Comparison of ENCODE assay signal across 8 cellular contexts in the genomic region with DNA sequence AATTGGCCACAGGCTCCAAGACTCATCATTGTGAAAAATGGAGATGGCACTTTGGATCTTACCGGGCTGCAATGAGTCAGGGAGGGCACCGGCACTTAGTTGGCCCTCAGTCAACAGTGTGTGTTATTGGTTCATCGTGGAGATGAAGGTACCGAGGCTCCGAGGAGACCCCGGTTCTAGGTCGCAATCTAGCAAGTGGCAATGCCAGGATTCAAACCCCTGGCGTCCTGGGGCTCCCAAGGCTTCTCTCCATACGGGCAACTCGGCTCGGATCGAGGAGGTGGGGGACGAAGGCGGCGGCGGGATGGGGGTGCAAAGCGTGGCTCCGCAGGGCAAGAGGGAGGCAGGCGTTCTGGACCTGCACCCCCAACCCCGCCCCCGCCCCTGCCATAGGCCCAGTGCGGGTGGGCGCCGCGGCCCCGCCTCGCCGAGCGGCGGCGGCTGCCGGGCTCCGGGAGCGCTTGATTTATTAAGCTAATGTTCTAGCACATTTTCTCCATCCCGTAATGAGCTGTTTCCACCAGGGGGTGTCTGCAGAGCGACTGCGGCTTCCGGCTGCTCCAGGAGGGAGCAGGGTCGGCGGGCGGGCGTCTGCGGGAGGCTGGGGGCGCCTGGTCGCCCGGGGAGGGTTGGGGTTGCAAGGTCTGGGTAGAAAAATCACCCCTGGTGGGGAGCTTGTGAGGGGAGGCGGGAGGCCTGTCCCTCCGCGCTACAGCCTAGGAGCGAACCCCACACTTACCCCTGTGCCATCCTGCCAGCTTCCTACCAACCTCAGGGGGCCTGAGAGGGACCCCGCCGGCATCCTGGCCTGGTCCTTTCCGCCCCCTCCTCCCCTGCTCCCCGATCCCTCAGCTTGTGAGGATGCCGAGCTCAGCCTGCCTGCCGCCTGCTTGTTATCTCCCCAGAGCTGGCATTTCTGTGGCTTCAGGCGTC. TPM values are rescaled to one million over a fixed set of nuclear protein-coding genes. Genes with fewer than 3 reads are reported as not detected.
A peak's percentile ranks its signal among the peaks of the same experiment; 100 is the strongest.
DNase-seq lines count a peak whose midpoint lies in the region; ATAC-seq and TF ChIP-seq lines count a peak whose summit lies in the region.

No MANE protein-coding gene starts in this region.

- no peak overlapping the region for H3K27ac Mint-ChIP-seq in activated naive CD8-positive, alpha-beta T cell treated with anti-CD3 and anti-CD28 coated beads, Interleukin-2, amount 10 ng/mL, durations not matched to agents 7 days and 5 days

- H3K36me3 ChIP-seq in right atrium auricular region = no peaks in the 10 kb centered on the region

- DNase-seq in NCI-H1436 (lab: John Stamatoyannopoulos, UW) (peak; percentile 32), NCI-H1436 treated with DMSO at 0.1 percent for 48 hours (lab: John Stamatoyannopoulos, UW) (no peak), NCI-H1930 (lab: John Stamatoyannopoulos, UW) (peak; percentile 33 to 35), right atrium auricular region (ENCODE audit: low spot score) (no peak), retina (peak; percentile 72)
- DNase-seq in activated naive CD8-positive, alpha-beta T cell treated with anti-CD3 and anti-CD28 coated beads, Interleukin-2, amount 10 ng/mL, durations not matched to agents 7 days and 5 days = peak; percentile 64

- no peak overlapping the region for H3K27ac ChIP-seq in right atrium auricular region

- H3K27me3 Mint-ChIP-seq in activated naive CD8-positive, alpha-beta T cell treated with anti-CD3 and anti-CD28 coated beads, Interleukin-2, amount 10 ng/mL, durations not matched to agents 7 days and 5 days = peaks cover 53% of the 10 kb centered on the region

- peaks cover 13% of the 10 kb centered on the region for H3K4me1 Mint-ChIP-seq in activated naive CD8-positive, alpha-beta T cell treated with anti-CD3 and anti-CD28 coated beads, Interleukin-2, amount 10 ng/mL, durations not matched to agents 7 days and 5 days

- H3K9me3 ChIP-seq in right atrium auricular region = no peaks in the 10 kb centered on the region

- peak overlapping the region; percentile 76 for H3K4me3 Mint-ChIP-seq in activated naive CD8-positive, alpha-beta T cell treated with anti-CD3 and anti-CD28 coated beads, Interleukin-2, amount 10 ng/mL, durations not matched to agents 7 days and 5 days

- no peaks in the 10 kb centered on the region for H3K36me3 Mint-ChIP-seq in activated naive CD8-positive, alpha-beta T cell treated with anti-CD3 and anti-CD28 coated beads, Interleukin-2, amount 10 ng/mL, durations not matched to agents 7 days and 5 days

- peak in 1 of 2 donors; percentile 62 for TF ChIP-seq CTCF in right atrium auricular region (IDR thresholded peaks at IDR 0.05)

- no peaks in the 10 kb centered on the region for H3K27me3 ChIP-seq in right atrium auricular region

- POLR2A ChIA-PET in activated naive CD8-positive, alpha-beta T cell treated with anti-CD3 and anti-CD28 coated beads, Interleukin-2, amount 10 ng/mL, durations not matched to agents 7 days and 5 days (lab: Charles Lee) = interaction anchor here (0.6 kb wide), 1 partner anchor 260 kb away, joined by 3 read pairs; no protein-coding TSS in a partner anchor

- no peaks in the 10 kb centered on the region for H3K9me3 Mint-ChIP-seq in activated naive CD8-positive, alpha-beta T cell treated with anti-CD3 and anti-CD28 coated beads, Interleukin-2, amount 10 ng/mL, durations not matched to agents 7 days and 5 days

- ATAC-seq in activated naive CD8-positive, alpha-beta T cell treated with anti-CD3 and anti-CD28 coated beads, Interleukin-2, amount 10 ng/mL, durations not matched to agents 7 days and 5 days (ENCODE audit: low read depth) = peak; percentile 85
- ATAC-seq in GM18861 (IDR thresholded peaks at IDR 0.05; ENCODE audit: unreplicated experiment) (no peak), GM21737 (IDR thresholded peaks at IDR 0.05; ENCODE audit: unreplicated experiment) (no peak)

- peak overlapping the region; percentile 31 to 48 for H3K4me3 ChIP-seq in right atrium auricular region

- H3K4me1 ChIP-seq in right atrium auricular region = peaks cover 0 to 13% of the 10 kb centered on the region in 2 donors

RNA-seq across cellular contexts. Expression of a gene that starts 48.7 kb away (rescaled TPM):
- total RNA-seq in activated naive CD8-positive, alpha-beta T cell treated with anti-CD3 and anti-CD28 coated beads, Interleukin-2, amount 10 ng/mL, durations not matched to agents 7 days and 5 days = 1 to 10 TPM; 1.0 to 1.2 TPM
- 10 to 100 TPM in 1 of 2 donors, 1 to 10 TPM in 1; 9.1 to 27.0 TPM for total RNA-seq in right atrium auricular region

Comparison
In these comparisons a context has a peak if more than half of its experiments do, and no peak if none do; other contexts are left out.
1. DNase-seq: peak in NCI-H1436 (single experiment), NCI-H1930 (2 of 2), activated naive CD8-positive, alpha-beta T cell treated with anti-CD3 and anti-CD28 coated beads, Interleukin-2, amount 10 ng/mL, durations not matched to agents 7 days and 5 days (single experiment) and retina (single experiment); none in NCI-H1436 treated with DMSO at 0.1 percent for 48 hours (single experiment) and right atrium auricular region (single experiment).
2. RNA of a gene that starts 48.7 kb away (total RNA-seq): 9.1 to 27.0 TPM in right atrium auricular region; 1.0 to 1.2 TPM in activated naive CD8-positive, alpha-beta T cell treated with anti-CD3 and anti-CD28 coated beads, Interleukin-2, amount 10 ng/mL, durations not matched to agents 7 days and 5 days; every median in the first group is over 4 times any median in the second.